Comparison of ENCODE assay signal across 17 cellular contexts in genomic region chr18:49274188-49274714, GRCh38.
A peak's percentile ranks its signal among the peaks of the same experiment; 100 is the strongest.
DNase-seq lines count a peak whose midpoint lies in the region; ATAC-seq and TF ChIP-seq lines count a peak whose summit lies in the region.
"Had no signal": no experiment of that assay in that cellular context is flagged by ENCODE, and none has a peak within 500 bp of the region (broad histone marks: within the 10 kb centered on the region; RNA-seq: fewer than 3 reads in every experiment).

No MANE protein-coding gene starts in this region.

- H3K9me3 ChIP-seq in HEK293 (ENCODE audit: control insufficient read depth, insufficient read depth, low read depth, low read length), result no peaks in the 10 kb centered on the region
- no peaks in the 10 kb centered on the region for H3K9me3 ChIP-seq in SK-N-MC (ENCODE audit: low read depth, low read length)
- H3K9me3 ChIP-seq: breast epithelium had no signal

- ATAC-seq in GM21529 (IDR thresholded peaks at IDR 0.05; ENCODE audit: unreplicated experiment), result no peak
- ATAC-seq in HG03097 (IDR thresholded peaks at IDR 0.05; ENCODE audit: low FRiP score, unreplicated experiment), result no peak
- ATAC-seq: right cardiac atrium; stimulated activated memory B cell treated with anti-CD40 and anti-IgM and Interleukin-4, amounts not matched to agents 10 μg/mL and 1 μg/mL and 100 μg/mL, for 72 hours had no signal

- no peak overlapping the region for H3K27ac ChIP-seq in HEK293 (ENCODE audit: extremely low read depth, low read depth, low read length)
- peak overlapping the region; percentile 69; the same call in 1 of the 2 replicates for H3K27ac ChIP-seq in SK-N-MC
- H3K27ac ChIP-seq: breast epithelium, neural progenitor cell, RWPE1 had no signal

- H3K4me1 ChIP-seq in HEK293 (ENCODE audit: control insufficient read depth, insufficient read depth, low read length), result 0 out of 2 replicates have a peak, but pooled peaks cover 3% of the 10 kb centered on the region
- H3K4me1 ChIP-seq: breast epithelium, neural progenitor cell had no signal

- H3K36me3 ChIP-seq in HEK293 (ENCODE audit: control insufficient read depth in 2 of 2, insufficient read depth in 1 of 2, low read length in 2 of 2), result 0 out of 3 replicates have a peak, but pooled peaks cover 0 to 4% of the 10 kb centered on the region in 2 experiments
- no peaks in the 10 kb centered on the region for H3K36me3 ChIP-seq in SK-N-MC (ENCODE audit: insufficient read depth, low read length)
- H3K36me3 ChIP-seq: breast epithelium had no signal

- DNase-seq in AG10803 (ENCODE audit: low read depth) (peak; percentile 64), SK-N-MC (ENCODE audit: low read depth, low spot score) (peak; percentile 30), fibroblast of gingiva (ENCODE audit: low read depth) (peak; percentile 54), T1000 (lab: John Stamatoyannopoulos, UW) (no peak)
- no peak for DNase-seq in stimulated activated CD4-positive, alpha-beta T cell treated with anti-CD3 and anti-CD28 coated beads, Interleukin-2, amount 100 ng/mL, for 48 hours
- DNase-seq: activated CD4-positive, CD25-positive, alpha-beta regulatory T cell treated with anti-CD3 and anti-CD28 coated beads, Interleukin-2, amount 50 U/mL, for 72 hours; activated naive CD4-positive, alpha-beta T cell treated with anti-CD3 and anti-CD28 coated beads for 36 hours; mesendoderm; right cardiac atrium; T-helper 1 cell had no signal

- POLR2A ChIA-PET in HEK293 (lab: Yijun Ruan, JAX), result no interaction called here

- CTCF ChIA-PET in HEK293 (lab: Yijun Ruan, JAX), result no interaction called here

- no peak overlapping the region for H3K4me3 ChIP-seq in AG10803 (ENCODE audit: low read length)
- H3K4me3 ChIP-seq in HEK293 (ENCODE audit: low read depth, low read length), result no peak overlapping the region
- H3K4me3 ChIP-seq in SK-N-MC, result no peak overlapping the region
- H3K4me3 ChIP-seq: breast epithelium, neural progenitor cell had no signal

- TF ChIP-seq CTCF in AG10803 (conservative IDR thresholded peaks at IDR 0.05; ENCODE audit: low read length), result no peak
- TF ChIP-seq CTCF in HEK293 (tag by site-specific recombination; IDR thresholded peaks at IDR 0.05), result no peak

- no peak overlapping the region for H3K9ac ChIP-seq in SK-N-MC (ENCODE audit: insufficient read length)
- H3K9ac ChIP-seq: neural progenitor cell had no signal

TF ChIP-seq in HEK293, 187 proteins besides CTCF, POLR2A, EP300 and RAD21:
- TF ChIP-seq ZNF76 (tag by site-specific recombination; IDR thresholded peaks at IDR 0.05; ENCODE audit: borderline replicate concordance, low read depth) (no peak), ZNF664 (tag by site-specific recombination; IDR thresholded peaks at IDR 0.05) (no peak), ZNF211 (tag by site-specific recombination; IDR thresholded peaks at IDR 0.05; ENCODE audit: low read depth) (0 out of 2 replicates have a peak, but pooled peaks have one; percentile 16), GFI1B (tag by site-specific recombination; IDR thresholded peaks at IDR 0.05) (no peak), ZIC2 (tag by site-specific recombination; IDR thresholded peaks at IDR 0.05) (0 out of 2 replicates have a peak, but pooled peaks have one; percentile 49), ZBTB17 (tag by site-specific recombination; IDR thresholded peaks at IDR 0.05) (peak; percentile 42), ZEB2 (tag by site-specific recombination; IDR thresholded peaks at IDR 0.05) (0 out of 2 replicates have a peak, but pooled peaks have one; percentile 27), ZBTB20 (tag by site-specific recombination; IDR thresholded peaks at IDR 0.05) (no peak), ZNF112 (tag by site-specific recombination; IDR thresholded peaks at IDR 0.05) (no peak), ZNF398 (tag by site-specific recombination; IDR thresholded peaks at IDR 0.05) (0 out of 2 replicates have a peak, but pooled peaks have one; percentile 23), ZNF48 (tag by site-specific recombination; IDR thresholded peaks at IDR 0.05) (no peak), ZSCAN30 (tag by site-specific recombination; IDR thresholded peaks at IDR 0.05) (no peak), ZNF16 (tag by site-specific recombination; IDR thresholded peaks at IDR 0.05; ENCODE audit: low read depth) (no peak), BCL6B (tag by site-specific recombination; IDR thresholded peaks at IDR 0.05) (0 out of 2 replicates have a peak, but pooled peaks have one; percentile 52), OVOL3 (tag by site-specific recombination; IDR thresholded peaks at IDR 0.05) (no peak), PRDM4 (tag by site-specific recombination; IDR thresholded peaks at IDR 0.05) (peak; percentile 62), PRDM6 (tag by site-specific recombination; IDR thresholded peaks at IDR 0.05) (peak; percentile 64)

Comparison
In these comparisons a context has a peak if more than half of its experiments do, and no peak if none do; other contexts are left out.
1. DNase-seq: peak in AG10803 (single experiment), SK-N-MC (single experiment) and fibroblast of gingiva (single experiment); none in stimulated activated CD4-positive, alpha-beta T cell treated with anti-CD3 and anti-CD28 coated beads, Interleukin-2, amount 100 ng/mL, for 48 hours (0 of 2) and T1000 (single experiment).